24 cellular contexts compared by ENCODE assay signal in the genomic region with DNA sequence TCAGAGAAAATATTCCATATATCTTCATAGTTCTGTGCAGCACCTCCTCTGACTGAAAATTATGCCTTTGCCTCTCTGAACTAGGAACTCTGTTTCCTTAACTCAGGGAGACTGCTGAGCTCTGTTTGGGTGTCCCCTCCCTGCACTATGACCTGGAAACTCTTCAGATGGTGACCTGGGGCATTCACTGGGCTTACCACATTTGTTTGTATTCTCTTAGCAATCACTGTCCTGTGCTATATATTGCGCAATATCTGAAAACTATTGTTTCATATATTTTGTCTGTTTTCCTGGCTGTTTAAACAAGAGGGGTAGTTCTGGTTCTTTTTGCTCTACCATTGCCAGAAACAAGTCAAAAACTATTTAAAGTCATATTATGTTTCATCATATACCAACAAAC.
"Had no signal": no experiment of that assay in that cellular context is flagged by ENCODE, and none has a peak within 500 bp of the region (broad histone marks: within the 10 kb centered on the region; RNA-seq: fewer than 3 reads in every experiment).

No MANE protein-coding gene starts in this region.

- H3K4me1 Mint-ChIP-seq: endodermal cell; naive thymus-derived CD8-positive, alpha-beta T cell; stimulated activated effector memory CD8-positive, alpha-beta T cell treated with anti-CD3 and anti-CD28 coated beads, Interleukin-12 subunit alpha, Interleukin-12 subunit beta, amount 100 ng/mL, for 72 hours had no signal

- H3K27me3 Mint-ChIP-seq: naive thymus-derived CD8-positive, alpha-beta T cell had no signal

- H3K27me3 ChIP-seq: heart right ventricle, pancreas, testis, upper lobe of right lung had no signal

- H3K27ac ChIP-seq: heart right ventricle, pancreas, testis, upper lobe of right lung, VCaP had no signal

- H3K4me3 ChIP-seq: heart right ventricle, pancreas, smooth muscle cell, testis, upper lobe of right lung had no signal

- H3K4me3 Mint-ChIP-seq: activated naive CD8-positive, alpha-beta T cell; activated T-helper 1 cell treated with anti-CD3 and anti-CD28 coated beads, Interleukin-12 subunit alpha, Interleukin-12 subunit beta, Interleukin-2, Interleukin-4 antibody, amounts not matched to agents 30 ng/mL and 10 ng/mL and 1 ng/mL, durations not matched to agents 14 hours and 24 hours and 36 hours; endodermal cell; naive thymus-derived CD8-positive, alpha-beta T cell; stimulated activated effector memory CD8-positive, alpha-beta T cell treated with anti-CD3 and anti-CD28 coated beads, Interleukin-12 subunit alpha, Interleukin-12 subunit beta, amount 100 ng/mL, for 72 hours had no signal

- FAIRE-seq: colon had no signal

- DNase-seq: activated CD4-positive, alpha-beta T cell treated with anti-CD3 and anti-CD28 coated beads for 1 hour; activated CD4-positive, alpha-beta T cell treated with anti-CD3 and anti-CD28 coated beads, Interleukin-2, amount 50 U/mL, for 4 hours; activated gamma-delta T cell treated with Interleukin-2 at 50 U/mL for 16 hours; amniotic stem cell; endodermal cell; erythroblast; heart right ventricle; kidney glomerular epithelial cell; left ventricle myocardium superior; mesenchymal stem cell; naive thymus-derived CD8-positive, alpha-beta T cell; pancreas; stimulated activated CD4-positive, alpha-beta T cell treated with anti-CD3 and anti-CD28 coated beads, Interleukin-4, amount 100 ng/mL, for 24 hours; SW 1271; T-helper 2 cell; testis; upper lobe of right lung had no signal

- H3K9me3 Mint-ChIP-seq: activated T-helper 1 cell treated with anti-CD3 and anti-CD28 coated beads, Interleukin-12 subunit alpha, Interleukin-12 subunit beta, Interleukin-2, Interleukin-4 antibody, amounts not matched to agents 30 ng/mL and 10 ng/mL and 1 ng/mL, durations not matched to agents 14 hours and 24 hours and 36 hours; endodermal cell had no signal

- H3K36me3 ChIP-seq: heart right ventricle, pancreas, upper lobe of right lung had no signal

- H3K9me3 ChIP-seq: pancreas, testis, upper lobe of right lung had no signal

- ATAC-seq: heart right ventricle; left ventricle myocardium superior; naive thymus-derived CD8-positive, alpha-beta T cell; pancreas; sciatic nerve; stimulated activated effector memory CD8-positive, alpha-beta T cell treated with anti-CD3 and anti-CD28 coated beads, Interleukin-12 subunit alpha, Interleukin-12 subunit beta, amount 100 ng/mL, for 72 hours; upper lobe of right lung had no signal

- H3K27ac Mint-ChIP-seq: activated naive CD8-positive, alpha-beta T cell; activated T-helper 1 cell treated with anti-CD3 and anti-CD28 coated beads, Interleukin-12 subunit alpha, Interleukin-12 subunit beta, Interleukin-2, Interleukin-4 antibody, amounts not matched to agents 30 ng/mL and 10 ng/mL and 1 ng/mL, durations not matched to agents 14 hours and 24 hours and 36 hours; endodermal cell; naive thymus-derived CD8-positive, alpha-beta T cell; stimulated activated effector memory CD8-positive, alpha-beta T cell treated with anti-CD3 and anti-CD28 coated beads, Interleukin-12 subunit alpha, Interleukin-12 subunit beta, amount 100 ng/mL, for 72 hours had no signal

- H3K4me1 ChIP-seq: heart right ventricle, pancreas, testis, upper lobe of right lung had no signal

- H3K36me3 Mint-ChIP-seq: activated naive CD8-positive, alpha-beta T cell; naive thymus-derived CD8-positive, alpha-beta T cell; stimulated activated effector memory CD8-positive, alpha-beta T cell treated with anti-CD3 and anti-CD28 coated beads, Interleukin-12 subunit alpha, Interleukin-12 subunit beta, amount 100 ng/mL, for 72 hours had no signal

- H3K4me2 ChIP-seq: smooth muscle cell had no signal
